ENCODE assay signal across 24 cellular contexts in the genomic region with DNA sequence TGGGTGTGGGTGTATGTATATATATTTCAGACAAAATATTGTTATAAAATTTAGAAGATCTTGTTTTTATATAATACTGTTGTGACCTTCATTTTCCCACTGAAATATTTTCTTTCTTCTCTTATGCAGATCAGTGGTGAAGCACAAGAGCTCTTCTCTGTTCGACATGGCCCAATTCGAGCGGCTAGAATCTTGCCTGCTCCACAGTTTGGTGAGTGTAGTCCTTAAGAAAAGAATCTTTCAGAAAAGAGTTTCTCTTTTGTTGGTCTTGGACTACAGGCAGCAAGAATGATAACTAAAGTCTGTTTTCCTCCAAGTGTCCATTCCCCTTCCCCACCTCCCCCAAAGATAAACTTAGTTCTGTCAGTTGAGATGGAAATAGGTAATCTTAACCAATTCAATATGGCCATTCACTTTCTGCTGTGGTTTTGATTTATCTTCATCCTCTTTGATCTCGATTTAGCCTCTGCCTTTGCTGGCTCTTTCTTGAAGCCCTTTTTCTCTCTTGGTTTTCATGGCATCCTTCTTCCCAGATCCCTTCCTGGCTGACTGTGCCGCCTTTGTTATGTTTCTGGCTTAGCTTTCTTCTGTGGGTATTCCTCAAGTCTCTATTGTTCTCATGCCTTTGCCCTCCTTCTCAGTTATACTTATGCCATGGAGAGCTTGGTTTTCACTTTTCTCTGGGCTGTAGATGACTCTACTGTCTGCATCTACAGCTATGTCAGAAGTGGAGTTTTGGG.
DNase-seq lines count a peak whose midpoint lies in the region; ATAC-seq and TF ChIP-seq lines count a peak whose summit lies in the region.
"Had no signal": no experiment of that assay in that cellular context is flagged by ENCODE, and none has a peak within 500 bp of the region (broad histone marks: within the 10 kb centered on the region; RNA-seq: fewer than 3 reads in every experiment).

No MANE protein-coding gene starts in this region.

- no peak overlapping the region for H3K9ac ChIP-seq in HUES64 (ENCODE audit: low read depth, low read length)

- H3K36me3 ChIP-seq in HUES64 (ENCODE audit: insufficient read depth, low read length) = no peaks in the 10 kb centered on the region
- H3K36me3 ChIP-seq in ectodermal cell (ENCODE audit: control insufficient read depth, insufficient read depth, low read length) = no peaks in the 10 kb centered on the region
- peaks cover 0 to 5% (median 0%) of the 10 kb centered on the region in 3 donors for H3K36me3 ChIP-seq in tibial nerve
- H3K36me3 ChIP-seq: gastrocnemius medialis, neutrophil, SJSA1 had no signal

- H3K9me3 ChIP-seq in HUES64 (ENCODE audit: insufficient read depth, low read depth, low read length) (peaks cover 3% of the 10 kb centered on the region; the same call in 1 of the 2 replicates), ectodermal cell (ENCODE audit: control insufficient read depth, low read length) (no peaks in the 10 kb centered on the region), tibial nerve (peaks cover 0 to 7% (median 0%) of the 10 kb centered on the region in 4 donors), T-helper 17 cell (ENCODE audit: control insufficient read depth, low read length, poor library complexity, severe bottlenecking) (no peaks in the 10 kb centered on the region)
- H3K9me3 ChIP-seq: gastrocnemius medialis, neutrophil, SJSA1 had no signal

- H3K4me1 ChIP-seq in HUES64 (ENCODE audit: insufficient read depth, low read length) (peaks cover 59% of the 10 kb centered on the region), ectodermal cell (ENCODE audit: control insufficient read depth, insufficient read depth, low read length) (peaks cover 16% of the 10 kb centered on the region), tibial nerve (peaks cover 0 to 38% (median 0%) of the 10 kb centered on the region in 4 donors)

- no peak overlapping the region for H3K27ac Mint-ChIP-seq in T-helper 17 cell
- H3K27ac Mint-ChIP-seq: activated CD4-positive, alpha-beta T cell treated with anti-CD3 and anti-CD28 coated beads, Interleukin-2, amount 10 ng/mL, durations not matched to agents 24 days and 14 days; activated naive CD8-positive, alpha-beta T cell; HFFc6; stimulated activated naive B cell treated with anti-CD40 and anti-IgM and Interleukin-4, amounts not matched to agents 10 μg/mL and 1 μg/mL and 100 μg/mL, for 72 hours; T-helper 1 cell treated with Interleukin-12 subunit alpha and Interleukin-12 subunit beta and Interleukin-4 antibody, amounts not matched to agents 30 μg/mL and 1 μg/mL, for 36 hours had no signal

- no peak for TF ChIP-seq POLR2A in tibial nerve (IDR thresholded peaks at IDR 0.05)

- H3K27me3 Mint-ChIP-seq in T-helper 17 cell = no peaks in the 10 kb centered on the region
- H3K27me3 Mint-ChIP-seq: activated naive CD8-positive, alpha-beta T cell; CD8-positive, alpha-beta memory T cell; stimulated activated naive B cell treated with anti-CD40 and anti-IgM and Interleukin-4, amounts not matched to agents 10 μg/mL and 1 μg/mL and 100 μg/mL, for 72 hours had no signal

- DNase-seq in inferior parietal cortex (ENCODE audit: extremely low spot score) = peak; percentile 27
- no peak for DNase-seq in tibial nerve (ENCODE audit: low spot score in 2 of 2)
- no peak for DNase-seq in NCI-H187 treated with DMSO at 0.1 percent for 48 hours (lab: John Stamatoyannopoulos, UW)
- no peak for DNase-seq in T-helper 17 cell
- DNase-seq: activated CD4-positive, alpha-beta T cell treated with anti-CD3 and anti-CD28 coated beads, Interleukin-2, amount 10 ng/mL, durations not matched to agents 24 days and 14 days; CD8-positive, alpha-beta memory T cell; effector CD8-positive, alpha-beta T cell; gastrocnemius medialis; HFFc6; mucosa of descending colon; NCI-H1417; NCI-H510A treated with DMSO at 0.1 percent for 48 hours; stimulated activated CD4-positive, alpha-beta T cell treated with anti-CD3 and anti-CD28 coated beads, Interleukin-2, amount 100 ng/mL, for 24 hours; stimulated activated naive B cell treated with anti-CD40 and anti-IgM and Interleukin-4, amounts not matched to agents 10 μg/mL and 1 μg/mL and 100 μg/mL, for 72 hours had no signal

- H3K4me3 ChIP-seq in HUES64 (ENCODE audit: low read length) (no peak overlapping the region), ectodermal cell (ENCODE audit: insufficient read depth, low read depth, low read length) (no peak overlapping the region), tibial nerve (no peak overlapping the region)
- H3K4me3 ChIP-seq: gastrocnemius medialis, mucosa of descending colon, SJSA1, skin epidermis had no signal

- ATAC-seq in GM21390 (IDR thresholded peaks at IDR 0.05; ENCODE audit: unreplicated experiment) = no peak
- no peak for ATAC-seq in T-helper 17 cell
- ATAC-seq: esophagus mucosa; gastrocnemius medialis; left lobe of liver; mucosa of descending colon; stimulated activated naive B cell treated with anti-CD40 and anti-IgM and Interleukin-4, amounts not matched to agents 10 μg/mL and 1 μg/mL and 100 μg/mL, for 72 hours had no signal

- H3K36me3 Mint-ChIP-seq in T-helper 17 cell (ENCODE audit: low read depth) = peaks cover 10% of the 10 kb centered on the region

- no peak for TF ChIP-seq CTCF in tibial nerve (IDR thresholded peaks at IDR 0.05)

- H3K27ac ChIP-seq in HUES64 (ENCODE audit: low read depth, low read length) = peak overlapping the region; percentile 62
- peak overlapping the region; percentile 76 for H3K27ac ChIP-seq in ectodermal cell (ENCODE audit: insufficient read depth, low read depth, low read length, poor library complexity, severe bottlenecking)
- H3K27ac ChIP-seq in tibial nerve = peak overlapping the region; percentile 29 to 71 (median 54)
- H3K27ac ChIP-seq: gastrocnemius medialis, neutrophil, SJSA1, skin epidermis had no signal

- 49% methylated on average over 5 of the region's 5 CpGs for WGBS in HUES64
- WGBS in ectodermal cell, 2 experiments = 22 to 29% methylated on average over 5 of the region's 5 CpGs
- 49 to 54% methylated on average over 5 of the region's 5 CpGs for WGBS in tibial nerve, 2 donors

- peaks cover 7% of the 10 kb centered on the region for H3K4me1 Mint-ChIP-seq in T-helper 17 cell
- H3K4me1 Mint-ChIP-seq: activated CD4-positive, alpha-beta T cell treated with anti-CD3 and anti-CD28 coated beads, Interleukin-2, amount 10 ng/mL, durations not matched to agents 24 days and 14 days had no signal

- H3K4me3 Mint-ChIP-seq in T-helper 17 cell = no peak overlapping the region
- H3K4me3 Mint-ChIP-seq: activated CD4-positive, alpha-beta T cell treated with anti-CD3 and anti-CD28 coated beads, Interleukin-2, amount 10 ng/mL, durations not matched to agents 24 days and 14 days; activated naive CD8-positive, alpha-beta T cell; CD8-positive, alpha-beta memory T cell; HFFc6; stimulated activated naive B cell treated with anti-CD40 and anti-IgM and Interleukin-4, amounts not matched to agents 10 μg/mL and 1 μg/mL and 100 μg/mL, for 72 hours; T-helper 1 cell treated with Interleukin-12 subunit alpha and Interleukin-12 subunit beta and Interleukin-4 antibody, amounts not matched to agents 30 μg/mL and 1 μg/mL, for 36 hours had no signal

- no peak for TF ChIP-seq EP300 in tibial nerve (IDR thresholded peaks at IDR 0.05)

- H3K27me3 ChIP-seq in HUES64 (ENCODE audit: insufficient read depth, low read length) = no peaks in the 10 kb centered on the region
- no peaks in the 10 kb centered on the region for H3K27me3 ChIP-seq in ectodermal cell (ENCODE audit: control insufficient read depth, insufficient read depth, low read length, poor library complexity, severe bottlenecking)
- no peaks in the 10 kb centered on the region for H3K27me3 ChIP-seq in tibial nerve
- H3K27me3 ChIP-seq: gastrocnemius medialis, neutrophil, SJSA1 had no signal
